17 cellular contexts compared by ENCODE assay signal in the genomic region with DNA sequence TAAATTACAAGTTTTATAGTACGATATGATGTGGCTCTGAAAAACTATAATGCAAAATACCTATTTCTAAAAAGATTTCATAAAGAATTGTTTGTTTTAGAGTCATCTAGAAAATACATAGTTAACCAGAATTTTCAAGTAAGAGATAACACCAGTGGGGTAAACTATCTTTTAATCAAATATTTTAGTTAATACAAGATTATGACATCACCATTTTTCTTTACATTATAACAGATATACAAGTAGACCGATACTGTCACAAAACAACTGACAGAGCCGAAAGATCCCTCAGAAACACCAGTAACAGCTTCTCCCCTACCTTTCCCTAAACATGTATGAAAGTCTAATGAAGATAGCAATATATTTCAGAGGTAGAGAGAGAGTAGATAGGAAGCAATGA. TPM values are rescaled to one million over a fixed set of nuclear protein-coding genes. Genes with fewer than 3 reads are reported as not detected.
DNase-seq lines count a peak whose midpoint lies in the region; ATAC-seq, FAIRE-seq and TF ChIP-seq lines count a peak whose summit lies in the region.
"Had no signal": no experiment of that assay in that cellular context is flagged by ENCODE, and none has a peak within 500 bp of the region (broad histone marks: within the 10 kb centered on the region; RNA-seq: fewer than 3 reads in every experiment).

No MANE protein-coding gene starts in this region.

- intact Hi-C loops in HepG2 (cut with micrococcal nuclease; ENCODE audit: unreplicated experiment) (no loop called here), right lobe of liver (cut with DNase I) (no loop called here), K562 (cut with micrococcal nuclease) (loop anchor here (5.0 kb wide), 1 partner anchor 52 kb away; a partner anchor contains a TSS)

- CTCF ChIA-PET in HepG2 (lab: Yijun Ruan, JAX; ENCODE audit: low intra/inter-chr PET ratio, low total read pairs) (no interaction called here), K562 (lab: Yijun Ruan, JAX; ENCODE audit: low intra/inter-chr PET ratio) (no interaction called here)

- no peaks in the 10 kb centered on the region for H3K79me2 ChIP-seq in HepG2 (ENCODE audit: insufficient read depth, low read length)
- H3K79me2 ChIP-seq in K562 (ENCODE audit: control insufficient read depth, insufficient read depth, low read length), result no peaks in the 10 kb centered on the region

- TF ChIP-seq EP300 in HepG2 (IDR thresholded peaks at IDR 0.05; ENCODE audit: low read depth in 2 of 2, low read length in 2 of 2), result no peak
- TF ChIP-seq EP300 in HepG2 (CRISPR knock-in tag; IDR thresholded peaks at IDR 0.05; ENCODE audit: borderline replicate concordance), result no peak
- TF ChIP-seq EP300 in K562 (IDR thresholded peaks at IDR 0.05; ENCODE audit: low read length), result no peak

- in situ Hi-C loops in HepG2 (cut with HindIII; ENCODE audit: extremely low pct_ligation_motif_present, low pct_unique_long_range_greater_than_20kb) (no loop called here), K562 (cut with MboI) (no loop called here)

- H3K4me2 ChIP-seq in HepG2 (ENCODE audit: low read depth, low read length) (no peak overlapping the region), K562 (ENCODE audit: insufficient read depth, low read length) (no peak overlapping the region)
- H3K4me2 ChIP-seq: BLaER1 had no signal

- H3K27me3 ChIP-seq in HepG2 (ENCODE audit: control insufficient read depth in 1 of 2, insufficient read depth in 2 of 2, low read length in 2 of 2), result no peaks in the 10 kb centered on the region
- no peaks in the 10 kb centered on the region for H3K27me3 ChIP-seq in right lobe of liver
- H3K27me3 ChIP-seq in K562 (ENCODE audit: control insufficient read depth in 2 of 2, insufficient read depth in 2 of 2, low read length in 2 of 2), result no peaks in the 10 kb centered on the region
- H3K27me3 ChIP-seq in small intestine (ENCODE audit: control insufficient read depth in 2 of 2, insufficient read depth in 2 of 2, low read length in 2 of 2), result no peaks in the 10 kb centered on the region
- H3K27me3 ChIP-seq: BLaER1 had no signal

- WGBS in HepG2 (ENCODE audit: low lambda C conversion rate), result 96% methylated on average over 3 of the region's 3 CpGs
- 90% methylated on average over 3 of the region's 3 CpGs for WGBS in right lobe of liver (ENCODE audit: insufficient coverage, low coverage, low lambda C conversion rate, missing lambda C conversion rate)
- WGBS in K562 (ENCODE audit: insufficient coverage, low coverage, missing lambda C conversion rate), result 98% methylated on average over 3 of the region's 3 CpGs
- 94 to 97% (median 97%) methylated on average over 3 of the region's 3 CpGs for whole genome bisulfite sequencing in small intestine, 3 donors

- no peak for DNase-seq in HepG2 (ENCODE audit: low spot score)
- no peak for DNase-seq in right lobe of liver
- no peak for DNase-seq in K562 (ENCODE audit: extremely low read depth in 1 of 4, low spot score in 3 of 4)
- no peak for DNase-seq in small intestine
- DNase-seq in DMS53 treated with DMSO at 0.1 percent for 48 hours (lab: John Stamatoyannopoulos, UW; ENCODE audit: unreplicated experiment), result no peak
- DNase-seq: 8988T; Calu3; CD4-positive, alpha-beta memory T cell; DND-41; EL; GM23248 had no signal

- ATAC-seq in HepG2 (no peak), right lobe of liver (no peak), K562 (no peak), HG02571 (IDR thresholded peaks at IDR 0.05; ENCODE audit: unreplicated experiment) (no peak), HG02642 (IDR thresholded peaks at IDR 0.05; ENCODE audit: poor library complexity, unreplicated experiment) (no peak)

- TF ChIP-seq RAD21 in HepG2 (CRISPR knock-in tag; IDR thresholded peaks at IDR 0.05), result no peak
- no peak for TF ChIP-seq RAD21 in K562 (CRISPR knock-in tag; conservative IDR thresholded peaks at IDR 0.05 in 1 of 2, IDR thresholded peaks at IDR 0.05 in 1 of 2)

- H3K9me3 ChIP-seq in HepG2 (ENCODE audit: low read length) (no peaks in the 10 kb centered on the region), right lobe of liver (no peaks in the 10 kb centered on the region), K562 (replicated peaks; ENCODE audit: control insufficient read depth, insufficient read depth, low read depth, low read length) (no peaks in the 10 kb centered on the region), small intestine (ENCODE audit: control insufficient read depth, low read depth) (no peaks in the 10 kb centered on the region)
- H3K9me3 ChIP-seq: BLaER1 had no signal

- H3K27ac ChIP-seq in HepG2 (ENCODE audit: extremely low read length, insufficient read depth, low read length), result no peak overlapping the region
- no peak overlapping the region for H3K27ac ChIP-seq in right lobe of liver
- H3K27ac ChIP-seq in K562 (ENCODE audit: extremely low read depth, low read depth, low read length), result no peak overlapping the region
- H3K27ac ChIP-seq in small intestine (ENCODE audit: low read depth in 1 of 2, low read length in 1 of 2), result no peak overlapping the region
- H3K27ac ChIP-seq: BLaER1, GM23248 had no signal

- H3K9me1 ChIP-seq in K562 (ENCODE audit: control insufficient read depth, insufficient read depth, low read length), result no peaks in the 10 kb centered on the region

- no peaks in the 10 kb centered on the region for H4K20me1 ChIP-seq in HepG2 (ENCODE audit: insufficient read depth, low read length)
- no peaks in the 10 kb centered on the region for H4K20me1 ChIP-seq in K562 (replicated peaks; ENCODE audit: control insufficient read depth, insufficient read depth, low read length)
- H4K20me1 ChIP-seq: BLaER1 had no signal

- no peak overlapping the region for H3K4me3 ChIP-seq in HepG2 (replicated peaks in 1 of 3; ENCODE audit: insufficient read depth in 1 of 3, low read depth in 2 of 3, low read length in 3 of 3)
- H3K4me3 ChIP-seq in right lobe of liver, result no peak overlapping the region
- no peak overlapping the region for H3K4me3 ChIP-seq in K562
- no peak overlapping the region for H3K4me3 ChIP-seq in small intestine (ENCODE audit: low read depth in 1 of 2, low read length in 2 of 2)
- H3K4me3 ChIP-seq: BLaER1, GM23248, HAP-1 had no signal

- TF ChIP-seq CTCF in HepG2 (CRISPR knock-in tag; IDR thresholded peaks at IDR 0.05) (no peak), right lobe of liver (IDR thresholded peaks at IDR 0.05) (no peak), K562 (IDR thresholded peaks at IDR 0.05 in 2 of 3, conservative IDR thresholded peaks at IDR 0.05 in 1 of 3; ENCODE audit: insufficient read depth in 2 of 3, low read depth in 1 of 3, low read length in 3 of 3) (no peak)

- H3K36me3 ChIP-seq in HepG2 (replicated peaks in 1 of 2; ENCODE audit: control insufficient read depth in 1 of 2, insufficient read depth in 2 of 2, low read length in 2 of 2) (peaks cover 0 to 14% of the 10 kb centered on the region in 2 experiments; a peak in 4 of 5 replicates), right lobe of liver (peaks cover 0 to 13% (median 0%) of the 10 kb centered on the region in 4 donors), K562 (ENCODE audit: control insufficient read depth, insufficient read depth, low read length) (peaks cover 44% of the 10 kb centered on the region; the same call in 2 of the 3 replicates), small intestine (ENCODE audit: control insufficient read depth in 2 of 2, insufficient read depth in 2 of 2, low read length in 2 of 2) (peaks cover 0 to 2% of the 10 kb centered on the region in 2 donors)

- H2AFZ ChIP-seq in HepG2 (ENCODE audit: low read length) (no peak overlapping the region), K562 (ENCODE audit: low read depth, low read length) (no peak overlapping the region)
- H2AFZ ChIP-seq: GM23248 had no signal

- H3K9ac ChIP-seq in HepG2 (ENCODE audit: insufficient read depth, low read depth, low read length), result no peak overlapping the region
- no peak overlapping the region for H3K9ac ChIP-seq in K562 (ENCODE audit: insufficient read depth in 1 of 2, low read depth in 2 of 2, low read length in 2 of 2)
- H3K9ac ChIP-seq: BLaER1, GM23248 had no signal

- no peak for TF ChIP-seq POLR2A in HepG2 (IDR thresholded peaks at IDR 0.05; ENCODE audit: insufficient read depth in 1 of 2, low read depth in 2 of 2, low read length in 2 of 2)
- TF ChIP-seq POLR2A in right lobe of liver (IDR thresholded peaks at IDR 0.05), result no peak
- no peak for TF ChIP-seq POLR2A in K562 (conservative IDR thresholded peaks at IDR 0.05)

- no TSS peak for BruUV-seq in HepG2 (replicated peaks; lab: Mats Ljungman, UMichigan)
- no TSS peak for BruUV-seq in K562 (replicated peaks; lab: Mats Ljungman, UMichigan)

- FAIRE-seq in HepG2 (lab: Jason Lieb, UNC), result no peak
- no peak for FAIRE-seq in K562 (lab: Jason Lieb, UNC)
- FAIRE-seq in small intestine (lab: Jason Lieb, UNC), result peak; percentile 33
- FAIRE-seq: GM12892, GM18507 had no signal

- H3K4me1 ChIP-seq in HepG2 (ENCODE audit: insufficient read depth, low read length) (no peaks in the 10 kb centered on the region), right lobe of liver (peaks cover 0 to 11% (median 3%) of the 10 kb centered on the region in 4 donors), K562 (replicated peaks in 1 of 2; ENCODE audit: control insufficient read depth in 2 of 2, insufficient read depth in 2 of 2, low read length in 2 of 2) (peaks cover 0 to 8% of the 10 kb centered on the region in 2 experiments; a peak in 3 of 5 replicates), small intestine (ENCODE audit: control insufficient read depth in 2 of 2, insufficient read depth in 1 of 2, low read depth in 1 of 2, low read length in 1 of 2) (no peaks in the 10 kb centered on the region)
- H3K4me1 ChIP-seq: BLaER1 had no signal

- POLR2A ChIA-PET in HepG2 (lab: Yijun Ruan, JAX) (no interaction called here), K562 (lab: Yijun Ruan, JAX) (interaction anchor here (0.7 to 1.4 kb wide), 2 partner anchors 133 to 504 kb away, joined by 3 read pairs; no protein-coding TSS in a partner anchor)

RNA-seq across cellular contexts. Expression of a gene that starts 54.2 kb away (rescaled TPM):
- total RNA-seq in HepG2 (2016; rRNA removed; fragmentation: Illumina TruSeq; extraction: Trizol) (19.3 and 33.6 TPM in 2 replicates), right lobe of liver (10 to 100 TPM; 23.2 to 30.9 (median 28.6) TPM), K562 (2014; rRNA removed) (31.0 and 31.1 TPM in 2 replicates), K562 (2014; rRNA removed; fragmentation: Illumina TruSeq; extraction: Trizol) (55.0 and 67.0 TPM in 2 replicates), K562 (2015; rRNA removed; fragmentation: Illumina TruSeq; extraction: Trizol) (43.0 and 47.7 TPM in 2 replicates), K562 (2021) (59.7 and 69.0 TPM in 2 replicates)
- 18.9 and 24.9 TPM in 2 replicates for total RNA-seq in HepG2 (2016; cell fraction: cytosol; rRNA removed; fragmentation: Illumina TruSeq; extraction: Trizol; ENCODE audit: low read depth)
- total RNA-seq in HepG2 (2016; cell fraction: insoluble cytoplasmic fraction; rRNA removed; fragmentation: Illumina TruSeq; extraction: Trizol), result 18.3 and 30.7 TPM in 2 replicates
- total RNA-seq in HepG2 (2016; cell fraction: membrane; rRNA removed; fragmentation: Illumina TruSeq; extraction: Trizol), result 20.2 and 23.7 TPM in 2 replicates
- total RNA-seq in HepG2 (2016; cell fraction: nucleus; rRNA removed; fragmentation: Illumina TruSeq; extraction: Trizol), result 19.4 and 20.2 TPM in 2 replicates
- polyA plus RNA-seq in HepG2 (2011; rRNA removed) (13.5 and 14.3 TPM in 2 replicates), K562 (2011; rRNA removed) (46.6 and 64.5 TPM in 2 replicates), K562 (2014; fragmentation: Illumina TruSeq; extraction: Trizol) (41.2 and 41.7 TPM in 2 replicates), K562 (2014; fragmentation: Nextera tagmentation; extraction: Ambion mirVana) (10 to 100 TPM; 23.1 to 31.6 TPM), K562 (2014; rRNA removed) (33.6 and 33.9 TPM in 2 replicates), small intestine (10 to 100 TPM; 14.1 to 15.3 (median 15.1) TPM)
- 6.6 and 11.7 TPM in 2 replicates for polyA plus RNA-seq in HepG2 (2011; cell fraction: cytosol; rRNA removed)
- polyA plus RNA-seq in HepG2 (2011; cell fraction: nucleus; rRNA removed), result 11.1 and 13.7 TPM in 2 replicates
- polyA plus RNA-seq in HepG2 (2012), result 17.2 and 18.4 TPM in 2 replicates
- 1.9 and 2.1 TPM in 2 replicates for polyA plus RNA-seq in HepG2 (2016; cell fraction: cytosol; fragmentation: Illumina TruSeq; extraction: Trizol; ENCODE audit: low read depth)
- polyA plus RNA-seq in HepG2 (2016; cell fraction: insoluble cytoplasmic fraction; fragmentation: Illumina TruSeq; extraction: Trizol; ENCODE audit: low read depth), result 22.3 and 23.1 TPM in 2 replicates
- polyA plus RNA-seq in HepG2 (2016; cell fraction: membrane; fragmentation: Illumina TruSeq; extraction: Trizol; ENCODE audit: low read depth), result 7.0 and 7.5 TPM in 2 replicates
- 18.0 and 18.2 TPM in 2 replicates for polyA plus RNA-seq in HepG2 (2016; cell fraction: nucleus; fragmentation: Illumina TruSeq; extraction: Trizol; ENCODE audit: insufficient read depth, low read depth)
- polyA minus RNA-seq in HepG2 (2011; rRNA and poly(A)+ RNA removed; ENCODE audit: low replicate concordance), result 20.3 and 23.0 TPM in 2 replicates
- polyA minus RNA-seq in HepG2 (2011; cell fraction: cytosol; rRNA and poly(A)+ RNA removed), result 28.8 and 39.2 TPM in 2 replicates
- 39.4 and 39.5 TPM in 2 replicates for polyA minus RNA-seq in HepG2 (2011; cell fraction: nucleus; rRNA and poly(A)+ RNA removed)
- 166 and 354 TPM in 2 replicates for total RNA-seq in K562 (2011; cell fraction: chromatin; rRNA removed; ENCODE audit: low replicate concordance)
- 42.5 and 54.6 TPM in 2 replicates for total RNA-seq in K562 (2011; cell fraction: nucleolus; rRNA removed)
- total RNA-seq in K562 (2011; cell fraction: nucleoplasm; rRNA removed), result 102 and 104 TPM in 2 replicates
- 12.8 and 22.2 TPM in 2 replicates for polyA plus RNA-seq in K562 (2011; cell fraction: cytosol; rRNA removed)
- 32.0 and 36.8 TPM in 2 replicates for polyA plus RNA-seq in K562 (2011; cell fraction: nucleus; rRNA removed)
- polyA plus RNA-seq in K562 (2012), result 26.7 and 38.3 TPM in 2 replicates
- polyA minus RNA-seq in K562 (2011; rRNA and poly(A)+ RNA removed), result 141 and 149 TPM in 2 replicates
- polyA minus RNA-seq in K562 (2011; cell fraction: cytosol; rRNA and poly(A)+ RNA removed), result 49.4 and 55.8 TPM in 2 replicates
- 34.7 and 51.0 TPM in 2 replicates for polyA minus RNA-seq in K562 (2011; cell fraction: nucleus; rRNA and poly(A)+ RNA removed)
